Comparison of ENCODE assay signal across 27 cellular contexts in genomic region chr21:33799378-33800090, GRCh38.
A peak's percentile ranks its signal among the peaks of the same experiment; 100 is the strongest.
DNase-seq lines count a peak whose midpoint lies in the region; ATAC-seq, FAIRE-seq and TF ChIP-seq lines count a peak whose summit lies in the region.
"Had no signal": no experiment of that assay in that cellular context is flagged by ENCODE, and none has a peak within 500 bp of the region (broad histone marks: within the 10 kb centered on the region; RNA-seq: fewer than 3 reads in every experiment).

No MANE protein-coding gene starts in this region.

- no peaks in the 10 kb centered on the region for H3K9me3 Mint-ChIP-seq in neural progenitor cell
- H3K9me3 Mint-ChIP-seq: activated CD4-positive, alpha-beta T cell treated with anti-CD3 and anti-CD28 coated beads, Interleukin-2, amount 10 ng/mL, durations not matched to agents 7 days and 5 days; activated naive CD4-positive, alpha-beta T cell treated with anti-CD3 and anti-CD28 coated beads, Interleukin-2, amount 50 U/mL, for 24 hours; CD8-positive, alpha-beta memory T cell; natural killer cell treated with Interleukin-12 subunit alpha and Interleukin-12 subunit beta and Interleukin-15 and Interleukin-18, amount 100 ng/mL, for 72 hours; stimulated activated naive B cell treated with anti-CD40 and anti-IgM and Interleukin-4, amounts not matched to agents 10 μg/mL and 1 μg/mL and 100 μg/mL, for 72 hours had no signal

- H3K9ac ChIP-seq in liver (ENCODE audit: low read depth in 1 of 2, low read length in 2 of 2), result no peak overlapping the region
- H3K9ac ChIP-seq in HepG2 (ENCODE audit: insufficient read depth, low read depth, low read length), result no peak overlapping the region
- H3K9ac ChIP-seq in neural progenitor cell, result no peak overlapping the region
- H3K9ac ChIP-seq in SK-N-SH, result no peak overlapping the region
- H3K9ac ChIP-seq: KMS-11 had no signal

- H3K36me3 ChIP-seq in liver (ENCODE audit: control insufficient read depth in 4 of 4, insufficient read depth in 3 of 4, low read depth in 1 of 4, low read length in 3 of 4), result peaks cover 6 to 15% (median 14%) of the 10 kb centered on the region in 4 donors
- peaks cover 4 to 37% of the 10 kb centered on the region in 2 experiments; a peak in 4 of 5 replicates for H3K36me3 ChIP-seq in HepG2 (replicated peaks in 1 of 2; ENCODE audit: control insufficient read depth in 1 of 2, insufficient read depth in 2 of 2, low read length in 2 of 2)
- peaks cover 2 to 39% of the 10 kb centered on the region in 2 donors for H3K36me3 ChIP-seq in gastroesophageal sphincter
- H3K36me3 ChIP-seq in neural progenitor cell, result peaks cover 17% of the 10 kb centered on the region
- peaks cover 25 to 30% of the 10 kb centered on the region in 2 experiments for H3K36me3 ChIP-seq in SK-N-SH (replicated peaks in 1 of 2; ENCODE audit: control insufficient read depth in 1 of 2, insufficient read depth in 2 of 2, low read length in 1 of 2)

- H3K4me3 Mint-ChIP-seq in neural progenitor cell, result no peak overlapping the region
- H3K4me3 Mint-ChIP-seq: activated CD4-positive, alpha-beta T cell treated with anti-CD3 and anti-CD28 coated beads, Interleukin-2, amount 10 ng/mL, durations not matched to agents 7 days and 5 days; activated CD8-positive, alpha-beta memory T cell treated with anti-CD3 and anti-CD28 coated beads, Interleukin-2, amount 10 ng/mL, durations not matched to agents 7 days and 5 days; activated naive CD4-positive, alpha-beta T cell treated with anti-CD3 and anti-CD28 coated beads, Interleukin-2, amount 50 U/mL, for 24 hours; CD8-positive, alpha-beta memory T cell; natural killer cell treated with Interleukin-12 subunit alpha and Interleukin-12 subunit beta and Interleukin-15 and Interleukin-18, amount 100 ng/mL, for 72 hours; stimulated activated naive B cell treated with anti-CD40 and anti-IgM and Interleukin-4, amounts not matched to agents 10 μg/mL and 1 μg/mL and 100 μg/mL, for 72 hours; T-helper 17 cell had no signal

- no peak for DNase-seq in HepG2 (ENCODE audit: low spot score)
- peak; percentile 80 for DNase-seq in neural progenitor cell (ENCODE audit: low spot score)
- no peak for DNase-seq in HCEC 1CT
- DNase-seq in stimulated activated CD8-positive, alpha-beta memory T cell treated with anti-CD3 and anti-CD28 coated beads, Interleukin-4, amount 100 ng/mL, for 48 hours, result no peak
- no peak for DNase-seq in SK-N-SH
- DNase-seq in occipital lobe (lab: John Stamatoyannopoulos, UW), result no peak
- DNase-seq: activated CD4-positive, alpha-beta T cell treated with anti-CD3 and anti-CD28 coated beads, Interleukin-2, amount 10 ng/mL, durations not matched to agents 7 days and 5 days; activated CD8-positive, alpha-beta memory T cell treated with anti-CD3 and anti-CD28 coated beads, Interleukin-2, amount 10 ng/mL, durations not matched to agents 7 days and 5 days; CD8-positive, alpha-beta memory T cell; effector memory CD4-positive, alpha-beta T cell; left lung; midbrain; NCI-H1092; NCI-H2029; NCI-H510A; posterior cingulate gyrus; stimulated activated CD4-positive, alpha-beta T cell treated with anti-CD3 and anti-CD28 coated beads, Interleukin-2, amount 100 ng/mL, for 24 hours; stimulated activated naive B cell treated with anti-CD40 and anti-IgM and Interleukin-4, amounts not matched to agents 10 μg/mL and 1 μg/mL and 100 μg/mL, for 72 hours; T-helper 17 cell had no signal

- H3K4me1 ChIP-seq in liver (ENCODE audit: control insufficient read depth in 4 of 4, insufficient read depth in 4 of 4, low read length in 3 of 4), result peaks cover 5 to 20% (median 12%) of the 10 kb centered on the region in 4 donors
- H3K4me1 ChIP-seq in HepG2 (ENCODE audit: insufficient read depth, low read length), result no peaks in the 10 kb centered on the region
- peaks cover 0 to 23% (median 3%) of the 10 kb centered on the region in 3 donors for H3K4me1 ChIP-seq in gastroesophageal sphincter
- peaks cover 39% of the 10 kb centered on the region for H3K4me1 ChIP-seq in neural progenitor cell
- peaks cover 0 to 6% of the 10 kb centered on the region in 2 experiments; a peak in 1 of 4 replicates for H3K4me1 ChIP-seq in SK-N-SH (ENCODE audit: control insufficient read depth in 1 of 2, insufficient read depth in 2 of 2, low read depth in 1 of 2, low read length in 1 of 2)

- no peaks in the 10 kb centered on the region for H3K27me3 ChIP-seq in liver (ENCODE audit: control insufficient read depth in 4 of 4, insufficient read depth in 4 of 4, low read length in 3 of 4)
- H3K27me3 ChIP-seq in HepG2 (ENCODE audit: control insufficient read depth in 1 of 2, insufficient read depth in 2 of 2, low read length in 2 of 2), result no peaks in the 10 kb centered on the region
- no peaks in the 10 kb centered on the region for H3K27me3 ChIP-seq in gastroesophageal sphincter
- H3K27me3 ChIP-seq in neural progenitor cell, result no peaks in the 10 kb centered on the region
- no peaks in the 10 kb centered on the region for H3K27me3 ChIP-seq in SK-N-SH (ENCODE audit: insufficient read depth)
- H3K27me3 ChIP-seq: esophagus muscularis mucosa, left lung, thyroid gland had no signal

- no peaks in the 10 kb centered on the region for H3K79me2 ChIP-seq in HepG2 (ENCODE audit: insufficient read depth, low read length)
- H3K79me2 ChIP-seq in neural progenitor cell (ENCODE audit: low read depth), result peaks cover 4% of the 10 kb centered on the region
- no peaks in the 10 kb centered on the region for H3K79me2 ChIP-seq in SK-N-SH (ENCODE audit: insufficient read depth)

- peak overlapping the region; percentile 0 for H3K27ac Mint-ChIP-seq in neural progenitor cell
- H3K27ac Mint-ChIP-seq: activated CD4-positive, alpha-beta T cell treated with anti-CD3 and anti-CD28 coated beads, Interleukin-2, amount 10 ng/mL, durations not matched to agents 7 days and 5 days; activated CD8-positive, alpha-beta memory T cell treated with anti-CD3 and anti-CD28 coated beads, Interleukin-2, amount 10 ng/mL, durations not matched to agents 7 days and 5 days; activated naive CD4-positive, alpha-beta T cell treated with anti-CD3 and anti-CD28 coated beads, Interleukin-2, amount 50 U/mL, for 24 hours; CD8-positive, alpha-beta memory T cell; natural killer cell treated with Interleukin-12 subunit alpha and Interleukin-12 subunit beta and Interleukin-15 and Interleukin-18, amount 100 ng/mL, for 72 hours; stimulated activated naive B cell treated with anti-CD40 and anti-IgM and Interleukin-4, amounts not matched to agents 10 μg/mL and 1 μg/mL and 100 μg/mL, for 72 hours; T-helper 17 cell had no signal

- H3F3A ChIP-seq in neural progenitor cell (ENCODE audit: low read depth) (peaks cover 55% of the 10 kb centered on the region), SK-N-SH (replicated peaks; ENCODE audit: insufficient read depth) (no peaks in the 10 kb centered on the region)

- CTCF ChIA-PET in HepG2 (lab: Yijun Ruan, JAX; ENCODE audit: low intra/inter-chr PET ratio, low total read pairs) (no interaction called here), SK-N-SH (lab: Yijun Ruan, JAX) (interaction anchor here (0.8 to 1.6 kb wide), 2 partner anchors 10 to 95 kb away, joined by 3 read pairs; no protein-coding TSS in a partner anchor)

- peak; percentile 44 to 50 for TF ChIP-seq RAD21 in liver (IDR thresholded peaks at IDR 0.05)
- no peak for TF ChIP-seq RAD21 in HepG2 (CRISPR knock-in tag; IDR thresholded peaks at IDR 0.05)
- TF ChIP-seq RAD21 in SK-N-SH (IDR thresholded peaks at IDR 0.05; ENCODE audit: low read length), result no peak

- TF ChIP-seq EP300 in HepG2 (IDR thresholded peaks at IDR 0.05; ENCODE audit: low read depth in 2 of 2, low read length in 2 of 2) (no peak), HepG2 (CRISPR knock-in tag; IDR thresholded peaks at IDR 0.05; ENCODE audit: borderline replicate concordance) (no peak), gastroesophageal sphincter (IDR thresholded peaks at IDR 0.05) (no peak), SK-N-SH (IDR thresholded peaks at IDR 0.05; ENCODE audit: borderline replicate concordance in 1 of 2, low read depth in 1 of 2, low read length in 1 of 2) (no peak)

- peaks cover 39% of the 10 kb centered on the region for H3K36me3 Mint-ChIP-seq in neural progenitor cell
- H3K36me3 Mint-ChIP-seq: activated naive CD4-positive, alpha-beta T cell treated with anti-CD3 and anti-CD28 coated beads, Interleukin-2, amount 50 U/mL, for 24 hours; natural killer cell treated with Interleukin-12 subunit alpha and Interleukin-12 subunit beta and Interleukin-15 and Interleukin-18, amount 100 ng/mL, for 72 hours had no signal

- BruUV-seq in HepG2 (replicated peaks; lab: Mats Ljungman, UMichigan), result no TSS peak

- ATAC-seq in HepG2, result no peak
- ATAC-seq in gastroesophageal sphincter, result peak; percentile 70
- ATAC-seq: activated CD8-positive, alpha-beta memory T cell treated with anti-CD3 and anti-CD28 coated beads, Interleukin-2, amount 10 ng/mL, durations not matched to agents 7 days and 5 days; left lung; natural killer cell treated with Interleukin-12 subunit alpha and Interleukin-12 subunit beta and Interleukin-15 and Interleukin-18, amount 100 ng/mL, for 72 hours; stimulated activated naive B cell treated with anti-CD40 and anti-IgM and Interleukin-4, amounts not matched to agents 10 μg/mL and 1 μg/mL and 100 μg/mL, for 72 hours; T-helper 17 cell had no signal

- H3K4me3 ChIP-seq in liver (ENCODE audit: low read depth in 1 of 3, low read length in 3 of 3), result no peak overlapping the region
- no peak overlapping the region for H3K4me3 ChIP-seq in HepG2 (replicated peaks in 1 of 3; ENCODE audit: insufficient read depth in 1 of 3, low read depth in 2 of 3, low read length in 3 of 3)
- no peak overlapping the region for H3K4me3 ChIP-seq in gastroesophageal sphincter
- peak overlapping the region; percentile 14 for H3K4me3 ChIP-seq in neural progenitor cell
- no peak overlapping the region for H3K4me3 ChIP-seq in SK-N-SH (ENCODE audit: low read depth in 2 of 2, low read length in 1 of 2)
- H3K4me3 ChIP-seq: esophagus muscularis mucosa, left lung, skin epidermis, thyroid gland had no signal

- H3K4me2 ChIP-seq in HepG2 (ENCODE audit: low read depth, low read length) (no peak overlapping the region), neural progenitor cell (peak overlapping the region; percentile 63), SK-N-SH (no peak overlapping the region)
- H3K4me2 ChIP-seq: KMS-11 had no signal

- peak overlapping the region; percentile 52 to 75 for H3K27ac ChIP-seq in liver (ENCODE audit: low read depth in 1 of 2, low read length in 2 of 2)
- no peak overlapping the region for H3K27ac ChIP-seq in HepG2 (ENCODE audit: extremely low read length, insufficient read depth, low read length)
- H3K27ac ChIP-seq in gastroesophageal sphincter, result peak overlapping the region in 2 of 4 donors; percentile 6 to 26
- peak overlapping the region; percentile 75 for H3K27ac ChIP-seq in neural progenitor cell
- H3K27ac ChIP-seq in SK-N-SH (ENCODE audit: low read depth in 2 of 2, low read length in 1 of 2), result no peak overlapping the region
- H3K27ac ChIP-seq: KMS-11, left lung, skin epidermis had no signal

- peaks cover 20% of the 10 kb centered on the region for H3K4me1 Mint-ChIP-seq in neural progenitor cell
- H3K4me1 Mint-ChIP-seq: activated CD4-positive, alpha-beta T cell treated with anti-CD3 and anti-CD28 coated beads, Interleukin-2, amount 10 ng/mL, durations not matched to agents 7 days and 5 days; activated CD8-positive, alpha-beta memory T cell treated with anti-CD3 and anti-CD28 coated beads, Interleukin-2, amount 10 ng/mL, durations not matched to agents 7 days and 5 days; activated naive CD4-positive, alpha-beta T cell treated with anti-CD3 and anti-CD28 coated beads, Interleukin-2, amount 50 U/mL, for 24 hours; CD8-positive, alpha-beta memory T cell; stimulated activated naive B cell treated with anti-CD40 and anti-IgM and Interleukin-4, amounts not matched to agents 10 μg/mL and 1 μg/mL and 100 μg/mL, for 72 hours; T-helper 17 cell had no signal

- TF ChIP-seq POLR2A in HepG2 (IDR thresholded peaks at IDR 0.05; ENCODE audit: insufficient read depth in 1 of 2, low read depth in 2 of 2, low read length in 2 of 2) (no peak), gastroesophageal sphincter (IDR thresholded peaks at IDR 0.05) (no peak)

- POLR2A ChIA-PET in HepG2 (lab: Yijun Ruan, JAX) (no interaction called here), SK-N-SH (lab: Yijun Ruan, JAX) (no interaction called here)

- H2AFZ ChIP-seq in HepG2 (ENCODE audit: low read length) (no peak overlapping the region), neural progenitor cell (replicated peaks) (no peak overlapping the region), SK-N-SH (ENCODE audit: low read depth) (no peak overlapping the region)

- in situ Hi-C loops in HepG2 (cut with HindIII; ENCODE audit: extremely low pct_ligation_motif_present, low pct_unique_long_range_greater_than_20kb), result no loop called here

- no peaks in the 10 kb centered on the region for H3K9me3 ChIP-seq in liver (ENCODE audit: control insufficient read depth in 4 of 4, low read length in 3 of 4)
- no peaks in the 10 kb centered on the region for H3K9me3 ChIP-seq in HepG2 (ENCODE audit: low read length)
- no peaks in the 10 kb centered on the region for H3K9me3 ChIP-seq in gastroesophageal sphincter
- no peaks in the 10 kb centered on the region for H3K9me3 ChIP-seq in neural progenitor cell (ENCODE audit: low read depth)
- no peaks in the 10 kb centered on the region for H3K9me3 ChIP-seq in SK-N-SH
- H3K9me3 ChIP-seq: esophagus muscularis mucosa, left lung, thyroid gland had no signal

- WGBS in liver, result 46% methylated on average over 5 of the region's 5 CpGs
- WGBS in HepG2 (ENCODE audit: low lambda C conversion rate), result 92% methylated on average over 5 of the region's 5 CpGs
- 60 to 67% methylated on average over 2 to 5 of the region's 5 CpGs for WGBS in gastroesophageal sphincter (ENCODE audit: low coverage in 1 of 2), 2 donors
- 92% methylated on average over 5 of the region's 5 CpGs for WGBS in SK-N-SH (ENCODE audit: low lambda C conversion rate)

- no peak for FAIRE-seq in HepG2 (lab: Jason Lieb, UNC)

- intact Hi-C loops in HepG2 (cut with micrococcal nuclease; ENCODE audit: unreplicated experiment), result no loop called here

- no peaks in the 10 kb centered on the region for H3K9me2 ChIP-seq in SK-N-SH

- no peaks in the 10 kb centered on the region for H3K27me3 Mint-ChIP-seq in neural progenitor cell (ENCODE audit: insufficient read depth, low read depth)
- H3K27me3 Mint-ChIP-seq: activated CD4-positive, alpha-beta T cell treated with anti-CD3 and anti-CD28 coated beads, Interleukin-2, amount 10 ng/mL, durations not matched to agents 7 days and 5 days; activated CD8-positive, alpha-beta memory T cell treated with anti-CD3 and anti-CD28 coated beads, Interleukin-2, amount 10 ng/mL, durations not matched to agents 7 days and 5 days; CD8-positive, alpha-beta memory T cell; stimulated activated naive B cell treated with anti-CD40 and anti-IgM and Interleukin-4, amounts not matched to agents 10 μg/mL and 1 μg/mL and 100 μg/mL, for 72 hours; T-helper 17 cell had no signal

- H4K20me1 ChIP-seq in HepG2 (ENCODE audit: insufficient read depth, low read length), result no peaks in the 10 kb centered on the region
- H4K20me1 ChIP-seq in neural progenitor cell (ENCODE audit: low read depth), result peaks cover 27% of the 10 kb centered on the region
- H4K20me1 ChIP-seq in SK-N-SH (ENCODE audit: insufficient read depth), result no peaks in the 10 kb centered on the region

- TF ChIP-seq CTCF in liver (IDR thresholded peaks at IDR 0.05; ENCODE audit: low read depth, low read length, missing input control) (no peak), HepG2 (CRISPR knock-in tag; IDR thresholded peaks at IDR 0.05) (no peak), gastroesophageal sphincter (IDR thresholded peaks at IDR 0.05) (no peak), neural progenitor cell (IDR thresholded peaks at IDR 0.05) (no peak), SK-N-SH (IDR thresholded peaks at IDR 0.05) (no peak)

Comparison
In these comparisons a context has a peak if more than half of its experiments do, and no peak if none do; other contexts are left out.
1. H3K27ac ChIP-seq: peak in liver (2 of 2) and neural progenitor cell (single experiment); none in HepG2 (single experiment) and SK-N-SH (0 of 2).